In genomic region chr7:5206686-5207085, GRCh38 we compare ENCODE assay signal across 21 cellular contexts.
"Had no signal": no experiment of that assay in that cellular context is flagged by ENCODE, and none has a peak within 500 bp of the region (broad histone marks: within the 10 kb centered on the region; RNA-seq: fewer than 3 reads in every experiment).

No MANE protein-coding gene starts in this region.

- H3K9me3 Mint-ChIP-seq: activated CD4-positive, alpha-beta memory T cell treated with anti-CD3 and anti-CD28 coated beads, Interleukin-2, amount 10 ng/mL, durations not matched to agents 7 days and 5 days; T-helper 2 cell treated with Interferon-gamma antibody and Interleukin-4, amounts not matched to agents 5 μg/mL and 100 μg/mL, for 36 hours had no signal

- FAIRE-seq: astrocyte, pancreas, TTC549 had no signal

- H3K4me3 ChIP-seq: adrenal gland, breast epithelium, gastrocnemius medialis, left lung, pancreas, tibial artery, uterus had no signal

- H3K27ac Mint-ChIP-seq: activated CD4-positive, alpha-beta memory T cell treated with anti-CD3 and anti-CD28 coated beads, Interleukin-2, amount 10 ng/mL, durations not matched to agents 7 days and 5 days; activated CD8-positive, alpha-beta memory T cell treated with anti-CD3 and anti-CD28 coated beads, Interleukin-2, amount 10 ng/mL, durations not matched to agents 7 days and 5 days; T-helper 2 cell treated with Interferon-gamma antibody and Interleukin-4, amounts not matched to agents 5 μg/mL and 100 μg/mL, for 36 hours had no signal

- H3K9me3 ChIP-seq: adrenal gland, breast epithelium, gastrocnemius medialis, left lung, pancreas, tibial artery, uterus had no signal

- H3K27me3 Mint-ChIP-seq: activated CD4-positive, alpha-beta memory T cell treated with anti-CD3 and anti-CD28 coated beads, Interleukin-2, amount 10 ng/mL, durations not matched to agents 7 days and 5 days; activated CD8-positive, alpha-beta memory T cell treated with anti-CD3 and anti-CD28 coated beads, Interleukin-2, amount 10 ng/mL, durations not matched to agents 7 days and 5 days had no signal

- ATAC-seq: activated CD8-positive, alpha-beta memory T cell treated with anti-CD3 and anti-CD28 coated beads, Interleukin-2, amount 10 ng/mL, durations not matched to agents 7 days and 5 days; esophagus mucosa; gastrocnemius medialis; left lung; pancreas; sciatic nerve had no signal

- DNase-seq: activated CD4-positive, alpha-beta memory T cell treated with anti-CD3 and anti-CD28 coated beads, Interleukin-2, amount 10 ng/mL, durations not matched to agents 7 days and 5 days; activated CD4-positive, alpha-beta T cell treated with anti-CD3 and anti-CD28 coated beads for 4 hours; activated CD8-positive, alpha-beta memory T cell treated with anti-CD3 and anti-CD28 coated beads, Interleukin-2, amount 10 ng/mL, durations not matched to agents 7 days and 5 days; activated naive CD4-positive, alpha-beta T cell treated with anti-CD3 and anti-CD28 coated beads, Interleukin-2, amount 50 U/mL, for 16 hours; cerebellar nuclear complex; effector CD4-positive, alpha-beta T cell; gastrocnemius medialis; stimulated activated naive CD4-positive, alpha-beta T cell; substantia nigra; SW 1271; uterus had no signal

- H3K4me1 ChIP-seq: breast epithelium, gastrocnemius medialis, left lung, pancreas had no signal

- H3K27me3 ChIP-seq: adrenal gland, breast epithelium, gastrocnemius medialis, left lung, pancreas, tibial artery, uterus had no signal

- H3K27ac ChIP-seq: adrenal gland, breast epithelium, gastrocnemius medialis, left lung, pancreas, tibial artery, uterus had no signal

- H3K36me3 ChIP-seq: breast epithelium, uterus had no signal

- H3K4me3 Mint-ChIP-seq: activated CD4-positive, alpha-beta memory T cell treated with anti-CD3 and anti-CD28 coated beads, Interleukin-2, amount 10 ng/mL, durations not matched to agents 7 days and 5 days; activated CD8-positive, alpha-beta memory T cell treated with anti-CD3 and anti-CD28 coated beads, Interleukin-2, amount 10 ng/mL, durations not matched to agents 7 days and 5 days; T-helper 2 cell treated with Interferon-gamma antibody and Interleukin-4, amounts not matched to agents 5 μg/mL and 100 μg/mL, for 36 hours had no signal
